ENCODE assay signal across 9 cellular contexts in the genomic region with DNA sequence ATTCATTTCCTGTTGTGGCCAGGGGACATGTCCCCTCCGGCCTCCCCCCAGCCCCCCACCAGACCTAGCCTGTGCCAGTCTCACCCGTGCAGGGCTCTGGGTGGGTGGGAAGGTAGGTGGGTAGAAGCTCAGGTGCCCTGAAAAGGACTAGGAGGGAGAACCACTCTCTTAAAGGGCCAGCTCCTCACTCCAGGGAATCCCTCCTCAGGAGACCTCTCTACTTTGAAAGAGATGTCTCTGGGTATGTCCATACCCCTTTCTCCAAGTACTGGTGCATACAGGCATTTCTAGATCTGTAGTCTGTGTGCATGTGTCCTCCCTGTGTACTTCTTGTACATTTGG.
DNase-seq lines count a peak whose midpoint lies in the region; ATAC-seq, FAIRE-seq and TF ChIP-seq lines count a peak whose summit lies in the region.
"Had no signal": no experiment of that assay in that cellular context is flagged by ENCODE, and none has a peak within 500 bp of the region (broad histone marks: within the 10 kb centered on the region; RNA-seq: fewer than 3 reads in every experiment).

No MANE protein-coding gene starts in this region.

- H3K36me3 ChIP-seq in gastrocnemius medialis, result no peaks in the 10 kb centered on the region

- FAIRE-seq in GM12891 (lab: Jason Lieb, UNC), result peak; percentile 13
- FAIRE-seq: TTC549 had no signal

- H3K4me1 ChIP-seq in gastrocnemius medialis, result peaks cover 5 to 12% of the 10 kb centered on the region in 2 donors

- TF ChIP-seq CTCF in foreskin fibroblast (IDR thresholded peaks at IDR 0.05; ENCODE audit: low read depth, low read length), result no peak
- TF ChIP-seq CTCF in gastrocnemius medialis (IDR thresholded peaks at IDR 0.05 in 4 of 5, conservative IDR thresholded peaks at IDR 0.05 in 1 of 5), result no peak
- no peak for TF ChIP-seq CTCF in lower leg skin (IDR thresholded peaks at IDR 0.05)

- H3K27ac Mint-ChIP-seq in T-helper 17 cell, result no peak overlapping the region

- no peak for TF ChIP-seq POLR2A in GM12891 (IDR thresholded peaks at IDR 0.05; ENCODE audit: low read depth, low read length)
- no peak for TF ChIP-seq POLR2A in gastrocnemius medialis (IDR thresholded peaks at IDR 0.05)
- no peak for TF ChIP-seq POLR2A in lower leg skin (IDR thresholded peaks at IDR 0.05)

- H3K27me3 Mint-ChIP-seq in T-helper 17 cell, result peaks cover 36% of the 10 kb centered on the region

- WGBS in lower leg skin, 2 donors, result 0 to 5% methylated on average over 2 of the region's 2 CpGs

- H3K4me3 Mint-ChIP-seq in T-helper 17 cell, result peak overlapping the region; percentile 98

- H3K9me3 ChIP-seq in T-helper 17 cell (ENCODE audit: control insufficient read depth, low read length, poor library complexity, severe bottlenecking) (no peaks in the 10 kb centered on the region), gastrocnemius medialis (no peaks in the 10 kb centered on the region)

- H3K4me1 Mint-ChIP-seq in T-helper 17 cell, result peaks cover 18% of the 10 kb centered on the region

- H3K36me3 Mint-ChIP-seq in T-helper 17 cell (ENCODE audit: low read depth), result peaks cover 12% of the 10 kb centered on the region

- peak; percentile 5 for ATAC-seq in T-helper 17 cell
- ATAC-seq in gastrocnemius medialis, result no peak
- no peak for ATAC-seq in GM19328 (IDR thresholded peaks at IDR 0.05; ENCODE audit: unreplicated experiment)

- DNase-seq in GM12891 (ENCODE audit: insufficient read length, low spot score), result no peak
- DNase-seq in T-helper 17 cell, result no peak
- DNase-seq in foreskin fibroblast, result no peak
- DNase-seq in gastrocnemius medialis, result no peak
- no peak for DNase-seq in occipital lobe (lab: John Stamatoyannopoulos, UW)
- no peak for DNase-seq in dedifferentiated amniotic fluid mesenchymal stem cell (ENCODE audit: extremely low spot score)
- no peak for DNase-seq in lower leg skin (ENCODE audit: low spot score in 2 of 2)

- intact Hi-C loops in gastrocnemius medialis (cut with DNase I; ENCODE audit: low total_unique reads), result no loop called here
- intact Hi-C loops in lower leg skin (cut with DNase I; ENCODE audit: low total_unique reads), result no loop called here

- peaks cover 35 to 39% (median 37%) of the 10 kb centered on the region in 3 donors for H3K27me3 ChIP-seq in gastrocnemius medialis

- in situ Hi-C loops in gastrocnemius medialis (cut with MboI; ENCODE audit: low sequenced_read_pairs in 4 of 4), result no loop called here

- H3K27ac ChIP-seq in gastrocnemius medialis, result peak overlapping the region in 2 of 4 donors; percentile 2 to 14

- H3K4me3 ChIP-seq in foreskin fibroblast (ENCODE audit: low read depth in 1 of 2, low read length in 2 of 2) (peak overlapping the region; percentile 56 to 73), gastrocnemius medialis (peak overlapping the region; percentile 55 to 65 (median 57)), lower leg skin (ENCODE audit: low read depth, poor library complexity, severe bottlenecking) (no peak overlapping the region)

TF ChIP-seq in GM12891, 5 proteins besides CTCF, POLR2A, EP300 and RAD21:
- TF ChIP-seq TAF1 (IDR thresholded peaks at IDR 0.05; ENCODE audit: low read depth, low read length) (no peak), PAX5 (IDR thresholded peaks at IDR 0.05; ENCODE audit: insufficient read depth, low read length, severe bottlenecking) (no peak)
